ENCODE assay signal across 10 cellular contexts in the genomic region with DNA sequence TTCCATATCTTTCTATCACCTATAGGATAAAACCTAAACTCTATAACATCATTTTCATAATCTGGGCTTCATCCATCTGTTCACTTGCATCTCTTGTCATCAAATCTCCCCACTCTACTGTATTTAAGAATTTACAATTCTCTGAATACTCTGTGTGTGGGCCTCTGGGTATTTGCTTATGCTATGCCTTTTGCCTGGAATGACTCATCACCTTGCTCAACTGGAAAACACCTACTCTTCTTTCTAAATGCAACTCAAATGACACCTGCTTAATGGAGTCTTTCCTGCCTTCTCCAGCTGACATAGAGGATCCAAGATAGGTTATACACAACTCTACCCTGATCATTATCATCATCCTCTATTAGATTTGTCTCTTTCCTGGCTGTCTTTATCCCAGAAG.
A peak's percentile ranks its signal among the peaks of the same experiment; 100 is the strongest.
DNase-seq lines count a peak whose midpoint lies in the region; ATAC-seq and TF ChIP-seq lines count a peak whose summit lies in the region.
"Had no signal": no experiment of that assay in that cellular context is flagged by ENCODE, and none has a peak within 500 bp of the region (broad histone marks: within the 10 kb centered on the region; RNA-seq: fewer than 3 reads in every experiment).

No MANE protein-coding gene starts in this region.

- H3K4me1 ChIP-seq in foreskin keratinocyte = peaks cover 13% of the 10 kb centered on the region

- CTCF ChIA-PET in GM10248 (lab: Yijun Ruan, JAX) = interaction anchor here (2.5 kb wide), 1 partner anchor 11 kb away, joined by 10 read pairs; no protein-coding TSS in a partner anchor

- no peaks in the 10 kb centered on the region for H3K27me3 Mint-ChIP-seq in chondrocyte (ENCODE audit: low read depth)

- H3K9me3 Mint-ChIP-seq in chondrocyte (ENCODE audit: low read depth) = peaks cover 10% of the 10 kb centered on the region

- peaks cover 5% of the 10 kb centered on the region for H3K36me3 Mint-ChIP-seq in chondrocyte (ENCODE audit: low read depth)

- H3K27ac Mint-ChIP-seq in chondrocyte (ENCODE audit: unreplicated experiment) = no peak overlapping the region

- H3K4me3 Mint-ChIP-seq in chondrocyte (ENCODE audit: unreplicated experiment) = no peak overlapping the region

- TF ChIP-seq CTCF in foreskin keratinocyte (conservative IDR thresholded peaks at IDR 0.05) = no peak
- TF ChIP-seq CTCF in chondrocyte (IDR thresholded peaks at IDR 0.05) = no peak
- TF ChIP-seq CTCF in GM10248 (IDR thresholded peaks at IDR 0.05; ENCODE audit: control extremely low read depth, extremely low read depth, low read depth, missing control alignments) = no peak

- peak; percentile 94 for ATAC-seq in GM18499 (IDR thresholded peaks at IDR 0.05; ENCODE audit: insufficient read depth, unreplicated experiment)
- peak; percentile 89 for ATAC-seq in GM21576 (IDR thresholded peaks at IDR 0.05; ENCODE audit: unreplicated experiment)
- peak; percentile 97 for ATAC-seq in HG03457 (IDR thresholded peaks at IDR 0.05; ENCODE audit: unreplicated experiment)
- peak; percentile 95 for ATAC-seq in foreskin keratinocyte

- peaks cover 4% of the 10 kb centered on the region for H3K4me1 Mint-ChIP-seq in chondrocyte (ENCODE audit: low read depth)

- POLR2A ChIA-PET in GM10248 (lab: Yijun Ruan, JAX) = no interaction called here

- H3K27ac ChIP-seq in foreskin keratinocyte = no peak overlapping the region

- peak; percentile 66 to 81 for DNase-seq in foreskin keratinocyte
- no peak for DNase-seq in NCI-H1436 treated with DMSO at 0.1 percent for 48 hours (lab: John Stamatoyannopoulos, UW)
- no peak for DNase-seq in chondrocyte (ENCODE audit: low spot score)
- DNase-seq in amniotic stem cell (lab: John Stamatoyannopoulos, UW) = no peak
- no peak for DNase-seq in GM10248 (ENCODE audit: extremely low spot score)
- DNase-seq: activated CD4-positive, alpha-beta T cell treated with anti-CD3 and anti-CD28 coated beads for 1 hour; NCI-H1694 had no signal

- no peaks in the 10 kb centered on the region for H3K27me3 ChIP-seq in foreskin keratinocyte

Comparison
In these comparisons a context has a peak if more than half of its experiments do, and no peak if none do; other contexts are left out.
1. DNase-seq: peak in foreskin keratinocyte (2 of 2); none in NCI-H1436 treated with DMSO at 0.1 percent for 48 hours (single experiment), chondrocyte (single experiment), amniotic stem cell (single experiment) and GM10248 (single experiment).
2. Peak in every context shown above with its lines, with median percentiles within 50 percentile points of each other: ATAC-seq.